ENCODE assay signal across 10 cellular contexts in genomic region chrX:31228415-31228832, GRCh38.
DNase-seq lines count a peak whose midpoint lies in the region; ATAC-seq and TF ChIP-seq lines count a peak whose summit lies in the region.
"Had no signal": no experiment of that assay in that cellular context is flagged by ENCODE, and none has a peak within 500 bp of the region (broad histone marks: within the 10 kb centered on the region; RNA-seq: fewer than 3 reads in every experiment).

No MANE protein-coding gene starts in this region.

- intact Hi-C loops in activated B cell treated with CpG ODN at 0.5 μM for 24 hours (cut with micrococcal nuclease), result loop anchor here (2.0 kb wide), 2 partner anchors 38 to 60 kb away; no protein-coding TSS in a partner anchor
- intact Hi-C loops in activated CD4-positive, alpha-beta T cell treated with anti-CD3 and anti-CD28 coated beads for 36 hours (cut with DNase I, micrococcal nuclease), result no loop called here
- intact Hi-C loops in activated naive CD4-positive, alpha-beta T cell treated with anti-CD3 and anti-CD28 coated beads for 36 hours (cut with micrococcal nuclease), result no loop called here

- TF ChIP-seq CTCF in AG09319 (IDR thresholded peaks at IDR 0.05; ENCODE audit: low read depth, low read length), result no peak
- TF ChIP-seq CTCF in activated B cell treated with CpG ODN at 0.5 μM for 24 hours (IDR thresholded peaks at IDR 0.05), result no peak

- DNase-seq in AG09319 (ENCODE audit: extremely low read depth, low read depth) (peak; percentile 44), activated B cell treated with CpG ODN at 0.5 μM for 24 hours (no peak), medulla oblongata (ENCODE audit: extremely low spot score) (peak; percentile 12), mesenteric fat pad (ENCODE audit: low spot score) (no peak)
- DNase-seq in activated CD4-positive, alpha-beta T cell treated with anti-CD3 and anti-CD28 coated beads for 36 hours, result no peak
- no peak for DNase-seq in T-helper 2 cell treated with Interferon-gamma antibody and Interleukin-4, amounts not matched to agents 5 μg/mL and 100 μg/mL, for 36 hours (ENCODE audit: low spot score)
- DNase-seq in activated naive CD4-positive, alpha-beta T cell treated with anti-CD3 and anti-CD28 coated beads for 36 hours, result no peak
- DNase-seq: occipital lobe had no signal

- H3K27me3 Mint-ChIP-seq in activated B cell treated with CpG ODN at 0.5 μM for 24 hours, result no peaks in the 10 kb centered on the region
- H3K27me3 Mint-ChIP-seq in activated CD4-positive, alpha-beta T cell treated with anti-CD3 and anti-CD28 coated beads for 36 hours, result no peaks in the 10 kb centered on the region
- H3K27me3 Mint-ChIP-seq in T-helper 2 cell treated with Interferon-gamma antibody and Interleukin-4, amounts not matched to agents 5 μg/mL and 100 μg/mL, for 36 hours (ENCODE audit: low read depth), result no peaks in the 10 kb centered on the region
- no peaks in the 10 kb centered on the region for H3K27me3 Mint-ChIP-seq in activated naive CD4-positive, alpha-beta T cell treated with anti-CD3 and anti-CD28 coated beads for 36 hours (ENCODE audit: low read depth)

- H3K4me3 Mint-ChIP-seq in activated B cell treated with CpG ODN at 0.5 μM for 24 hours, result peak overlapping the region; percentile 46
- H3K4me3 Mint-ChIP-seq in activated CD4-positive, alpha-beta T cell treated with anti-CD3 and anti-CD28 coated beads for 36 hours, result no peak overlapping the region
- H3K4me3 Mint-ChIP-seq in T-helper 2 cell treated with Interferon-gamma antibody and Interleukin-4, amounts not matched to agents 5 μg/mL and 100 μg/mL, for 36 hours, result no peak overlapping the region
- H3K4me3 Mint-ChIP-seq in activated naive CD4-positive, alpha-beta T cell treated with anti-CD3 and anti-CD28 coated beads for 36 hours, result no peak overlapping the region

- ATAC-seq in GM21529 (IDR thresholded peaks at IDR 0.05; ENCODE audit: unreplicated experiment) (peak; percentile 6), activated B cell treated with CpG ODN at 0.5 μM for 24 hours (ENCODE audit: low read depth) (no peak)
- no peak for ATAC-seq in activated CD4-positive, alpha-beta T cell treated with anti-CD3 and anti-CD28 coated beads for 36 hours

- H3K9me3 Mint-ChIP-seq in activated B cell treated with CpG ODN at 0.5 μM for 24 hours, result no peaks in the 10 kb centered on the region
- H3K9me3 Mint-ChIP-seq in activated CD4-positive, alpha-beta T cell treated with anti-CD3 and anti-CD28 coated beads for 36 hours (ENCODE audit: low read depth), result no peaks in the 10 kb centered on the region
- H3K9me3 Mint-ChIP-seq in T-helper 2 cell treated with Interferon-gamma antibody and Interleukin-4, amounts not matched to agents 5 μg/mL and 100 μg/mL, for 36 hours, result no peaks in the 10 kb centered on the region
- no peaks in the 10 kb centered on the region for H3K9me3 Mint-ChIP-seq in activated naive CD4-positive, alpha-beta T cell treated with anti-CD3 and anti-CD28 coated beads for 36 hours
- H3K9me3 Mint-ChIP-seq: activated T-helper 2 cell treated with anti-CD3 and anti-CD28 coated beads, Interferon-gamma antibody, Interleukin-2, Interleukin-4, amounts not matched to agents 10 μg/mL and 5 μg/mL and 100 μg/mL, durations not matched to agents 14 hours and 24 hours and 36 hours had no signal

- peaks cover 46% of the 10 kb centered on the region for H3K4me1 Mint-ChIP-seq in activated B cell treated with CpG ODN at 0.5 μM for 24 hours
- H3K4me1 Mint-ChIP-seq in activated CD4-positive, alpha-beta T cell treated with anti-CD3 and anti-CD28 coated beads for 36 hours, result no peaks in the 10 kb centered on the region
- no peaks in the 10 kb centered on the region for H3K4me1 Mint-ChIP-seq in T-helper 2 cell treated with Interferon-gamma antibody and Interleukin-4, amounts not matched to agents 5 μg/mL and 100 μg/mL, for 36 hours (ENCODE audit: low read depth)
- H3K4me1 Mint-ChIP-seq in activated naive CD4-positive, alpha-beta T cell treated with anti-CD3 and anti-CD28 coated beads for 36 hours (ENCODE audit: low read depth), result no peaks in the 10 kb centered on the region

- H3K36me3 Mint-ChIP-seq in activated B cell treated with CpG ODN at 0.5 μM for 24 hours (ENCODE audit: low read depth), result no peaks in the 10 kb centered on the region
- no peaks in the 10 kb centered on the region for H3K36me3 Mint-ChIP-seq in activated CD4-positive, alpha-beta T cell treated with anti-CD3 and anti-CD28 coated beads for 36 hours (ENCODE audit: low read depth)
- H3K36me3 Mint-ChIP-seq in T-helper 2 cell treated with Interferon-gamma antibody and Interleukin-4, amounts not matched to agents 5 μg/mL and 100 μg/mL, for 36 hours (ENCODE audit: low read depth), result no peaks in the 10 kb centered on the region
- no peaks in the 10 kb centered on the region for H3K36me3 Mint-ChIP-seq in activated naive CD4-positive, alpha-beta T cell treated with anti-CD3 and anti-CD28 coated beads for 36 hours (ENCODE audit: low read depth)

- peak overlapping the region; percentile 87 for H3K27ac Mint-ChIP-seq in activated B cell treated with CpG ODN at 0.5 μM for 24 hours
- H3K27ac Mint-ChIP-seq in activated CD4-positive, alpha-beta T cell treated with anti-CD3 and anti-CD28 coated beads for 36 hours, result no peak overlapping the region
- H3K27ac Mint-ChIP-seq in T-helper 2 cell treated with Interferon-gamma antibody and Interleukin-4, amounts not matched to agents 5 μg/mL and 100 μg/mL, for 36 hours, result no peak overlapping the region
- H3K27ac Mint-ChIP-seq in activated naive CD4-positive, alpha-beta T cell treated with anti-CD3 and anti-CD28 coated beads for 36 hours, result no peak overlapping the region
- H3K27ac Mint-ChIP-seq: activated T-helper 2 cell treated with anti-CD3 and anti-CD28 coated beads, Interferon-gamma antibody, Interleukin-2, Interleukin-4, amounts not matched to agents 10 μg/mL and 5 μg/mL and 100 μg/mL, durations not matched to agents 14 hours and 24 hours and 36 hours had no signal

- CTCF ChIA-PET in activated B cell treated with CpG ODN at 0.5 μM for 24 hours (lab: Charles Lee), result interaction anchor here (0.7 kb wide), 1 partner anchor 191 kb away, joined by 3 read pairs; no protein-coding TSS in a partner anchor
- CTCF ChIA-PET in activated CD4-positive, alpha-beta T cell treated with anti-CD3 and anti-CD28 coated beads for 36 hours (lab: Charles Lee), result no interaction called here
- CTCF ChIA-PET in activated naive CD4-positive, alpha-beta T cell treated with anti-CD3 and anti-CD28 coated beads for 36 hours (lab: Charles Lee), result no interaction called here

- POLR2A ChIA-PET in activated B cell treated with CpG ODN at 0.5 μM for 24 hours (lab: Charles Lee), result interaction anchor here (0.7 to 1.2 kb wide), 5 partner anchors 12 to 38 kb away, joined by 3 to 14 read pairs (median 4); no protein-coding TSS in a partner anchor
- POLR2A ChIA-PET in activated CD4-positive, alpha-beta T cell treated with anti-CD3 and anti-CD28 coated beads for 36 hours (lab: Charles Lee), result no interaction called here

Comparison
In these comparisons a context has a peak if more than half of its experiments do, and no peak if none do; other contexts are left out.
1. DNase-seq: peak in AG09319 (single experiment) and medulla oblongata (single experiment); none in activated B cell treated with CpG ODN at 0.5 μM for 24 hours (single experiment), activated CD4-positive, alpha-beta T cell treated with anti-CD3 and anti-CD28 coated beads for 36 hours (single experiment), T-helper 2 cell treated with Interferon-gamma antibody and Interleukin-4, amounts not matched to agents 5 μg/mL and 100 μg/mL, for 36 hours (single experiment), mesenteric fat pad (single experiment) and activated naive CD4-positive, alpha-beta T cell treated with anti-CD3 and anti-CD28 coated beads for 36 hours (single experiment).